In genomic region chr5:160547061-160547460, GRCh38 we compare ENCODE assay signal across 16 cellular contexts.
A peak's percentile ranks its signal among the peaks of the same experiment; 100 is the strongest.
DNase-seq lines count a peak whose midpoint lies in the region; ATAC-seq and FAIRE-seq lines count a peak whose summit lies in the region.
"Had no signal": no experiment of that assay in that cellular context is flagged by ENCODE, and none has a peak within 500 bp of the region (broad histone marks: within the 10 kb centered on the region; RNA-seq: fewer than 3 reads in every experiment).

No MANE protein-coding gene starts in this region.

- no peak overlapping the region for H3K4me3 Mint-ChIP-seq in activated T-cell treated with anti-CD3 and anti-CD28 coated beads, Interleukin-2, amount 50 U/mL, for 24 hours
- H3K4me3 Mint-ChIP-seq in activated T-helper 17 cell treated with anti-CD3 and anti-CD28 coated beads, Interleukin-2, amount 50 U/mL, for 72 hours = no peak overlapping the region
- H3K4me3 Mint-ChIP-seq: B cell; CD4-positive, alpha-beta T cell had no signal

- peaks cover 60% of the 10 kb centered on the region for H3K4me1 Mint-ChIP-seq in activated T-cell treated with anti-CD3 and anti-CD28 coated beads, Interleukin-2, amount 50 U/mL, for 24 hours (ENCODE audit: low read depth)
- H3K4me1 Mint-ChIP-seq in activated T-helper 17 cell treated with anti-CD3 and anti-CD28 coated beads, Interleukin-2, amount 50 U/mL, for 72 hours = no peaks in the 10 kb centered on the region
- H3K4me1 Mint-ChIP-seq: B cell had no signal

- H3K9me3 Mint-ChIP-seq in activated T-cell treated with anti-CD3 and anti-CD28 coated beads, Interleukin-2, amount 50 U/mL, for 24 hours = peaks cover 10% of the 10 kb centered on the region
- no peaks in the 10 kb centered on the region for H3K9me3 Mint-ChIP-seq in activated T-helper 17 cell treated with anti-CD3 and anti-CD28 coated beads, Interleukin-2, amount 50 U/mL, for 72 hours
- H3K9me3 Mint-ChIP-seq: CD4-positive, alpha-beta T cell had no signal

- peak overlapping the region; percentile 78 for H3K27ac ChIP-seq in epithelial cell of prostate

- no peak for FAIRE-seq in RCC 7860 (lab: Jason Lieb, UNC)
- FAIRE-seq: A204.1, GM12892, GM19239, H1 had no signal

- DNase-seq in activated T-cell treated with anti-CD3 and anti-CD28 coated beads, Interleukin-2, amount 50 U/mL, for 24 hours = no peak
- DNase-seq in activated T-cell treated with anti-CD3 and anti-CD28 coated beads for 4 hours = no peak
- peak; percentile 20 for DNase-seq in RCC 7860 (ENCODE audit: low spot score)
- DNase-seq in epithelial cell of prostate (ENCODE audit: low read depth, low spot score) = no peak
- DNase-seq: C1 segment of cervical spinal cord; CD4-positive, alpha-beta T cell; DND-41; GDM1 had no signal

- H3K36me3 Mint-ChIP-seq in activated T-cell treated with anti-CD3 and anti-CD28 coated beads, Interleukin-2, amount 50 U/mL, for 24 hours (ENCODE audit: low read depth) = no peaks in the 10 kb centered on the region
- no peaks in the 10 kb centered on the region for H3K36me3 Mint-ChIP-seq in activated T-helper 17 cell treated with anti-CD3 and anti-CD28 coated beads, Interleukin-2, amount 50 U/mL, for 72 hours (ENCODE audit: low read depth)

- peak overlapping the region; percentile 47 for H3K27ac Mint-ChIP-seq in activated T-cell treated with anti-CD3 and anti-CD28 coated beads, Interleukin-2, amount 50 U/mL, for 24 hours
- peak overlapping the region; percentile 14 for H3K27ac Mint-ChIP-seq in activated T-helper 17 cell treated with anti-CD3 and anti-CD28 coated beads, Interleukin-2, amount 50 U/mL, for 72 hours
- H3K27ac Mint-ChIP-seq: B cell; CD4-positive, alpha-beta T cell had no signal

- peaks cover 29% of the 10 kb centered on the region for H3K27me3 Mint-ChIP-seq in activated T-cell treated with anti-CD3 and anti-CD28 coated beads, Interleukin-2, amount 50 U/mL, for 24 hours
- peaks cover 3% of the 10 kb centered on the region for H3K27me3 Mint-ChIP-seq in activated T-helper 17 cell treated with anti-CD3 and anti-CD28 coated beads, Interleukin-2, amount 50 U/mL, for 72 hours

- ATAC-seq in activated T-helper 17 cell treated with anti-CD3 and anti-CD28 coated beads, Interleukin-2, amount 50 U/mL, for 72 hours (replicated peaks) = peak; percentile 32
- ATAC-seq in GM19023 (IDR thresholded peaks at IDR 0.05; ENCODE audit: unreplicated experiment) (no peak), GM19397 (IDR thresholded peaks at IDR 0.05; ENCODE audit: unreplicated experiment) (no peak)
